ENCODE assay signal across 8 cellular contexts in the genomic region with DNA sequence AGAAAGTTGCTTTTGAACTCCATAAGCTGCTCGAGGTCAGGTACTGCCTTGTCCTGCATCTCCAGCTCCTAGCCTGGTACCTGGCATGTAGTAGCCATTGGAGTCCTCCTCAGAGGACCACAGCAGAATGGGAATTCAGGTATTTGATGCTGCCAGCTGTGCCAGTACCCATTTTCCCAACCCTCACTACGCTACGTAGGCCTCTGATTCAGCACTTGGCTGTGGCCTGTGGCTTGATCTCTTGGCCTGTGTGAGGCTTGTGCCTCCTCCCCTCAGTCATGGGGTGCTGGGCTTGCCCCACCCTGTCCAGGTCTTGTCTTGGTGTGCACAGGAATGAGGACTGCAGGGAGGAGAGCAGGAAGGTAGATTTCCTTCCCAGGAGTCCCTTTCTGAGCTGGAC. TPM values are rescaled to one million over a fixed set of nuclear protein-coding genes. Genes with fewer than 3 reads are reported as not detected.
DNase-seq lines count a peak whose midpoint lies in the region; ATAC-seq, FAIRE-seq and TF ChIP-seq lines count a peak whose summit lies in the region.

No MANE protein-coding gene starts in this region.

- no peak overlapping the region for H3K27ac ChIP-seq in psoas muscle

- POLR2A ChIA-PET in HEK293T (lab: Yijun Ruan, JAX) = no interaction called here

- no peaks in the 10 kb centered on the region for H3K9me3 ChIP-seq in psoas muscle

- ATAC-seq in GM18867 (IDR thresholded peaks at IDR 0.05; ENCODE audit: unreplicated experiment) (peak; percentile 32), HG02642 (IDR thresholded peaks at IDR 0.05; ENCODE audit: poor library complexity, unreplicated experiment) (peak; percentile 41), psoas muscle (peak; percentile 56 to 85 (median 72))

- H3K4me1 ChIP-seq in psoas muscle = peaks cover 26% of the 10 kb centered on the region

- WGBS in psoas muscle, 3 donors = 42 to 72% (median 46%) methylated on average over 3 of the region's 3 CpGs

- peaks cover 11% of the 10 kb centered on the region for H3K36me3 ChIP-seq in bronchial epithelial cell (ENCODE audit: control insufficient read depth, insufficient read depth, low read length)
- peaks cover 3 to 18% of the 10 kb centered on the region in 2 donors for H3K36me3 ChIP-seq in psoas muscle (ENCODE audit: insufficient read depth in 1 of 2, low read depth in 1 of 2)

- CTCF ChIA-PET in HEK293T (lab: Yijun Ruan, JAX) = interaction anchor here (0.6 kb wide), 1 partner anchor 196 kb away, joined by 4 read pairs; no protein-coding TSS in a partner anchor

- TF ChIP-seq CTCF in bronchial epithelial cell (IDR thresholded peaks at IDR 0.05; ENCODE audit: insufficient read depth, low read length, severe bottlenecking) (no peak), psoas muscle (IDR thresholded peaks at IDR 0.05) (no peak)

- no peak for FAIRE-seq in bronchial epithelial cell (lab: Jason Lieb, UNC)

- H3K27me3 ChIP-seq in bronchial epithelial cell (ENCODE audit: control insufficient read depth, insufficient read depth, low read length) (no peaks in the 10 kb centered on the region), psoas muscle (ENCODE audit: insufficient read depth in 3 of 3, low read length in 2 of 3) (no peaks in the 10 kb centered on the region)

- intact Hi-C loops in psoas muscle (cut with DNase I) = no loop called here

- DNase-seq in NCI-H226 (peak; percentile 68), bronchial epithelial cell (ENCODE audit: low read depth) (peak; percentile 93), psoas muscle (no peak), Ammon's horn (ENCODE audit: low spot score) (no peak), anterior cingulate cortex (lab: John Stamatoyannopoulos, UW) (no peak), HEK293T (ENCODE audit: extremely low spot score) (no peak)

- no peak overlapping the region for H3K4me3 ChIP-seq in bronchial epithelial cell (ENCODE audit: low read depth, low read length)
- no peak overlapping the region for H3K4me3 ChIP-seq in psoas muscle

TF ChIP-seq in HEK293T, 16 proteins besides CTCF, POLR2A, EP300 and RAD21:
- TF ChIP-seq ZNF384 (IDR thresholded peaks at IDR 0.05) (no peak), SUZ12 (IDR thresholded peaks at IDR 0.05) (no peak), CTBP1 (IDR thresholded peaks at IDR 0.05; ENCODE audit: borderline replicate concordance) (no peak), FOXK2 (IDR thresholded peaks at IDR 0.05) (no peak), LEF1 (IDR thresholded peaks at IDR 0.05; ENCODE audit: borderline replicate concordance) (no peak), FOXA1 (IDR thresholded peaks at IDR 0.05) (no peak), TARDBP (IDR thresholded peaks at IDR 0.05) (no peak), BHLHE40 (IDR thresholded peaks at IDR 0.05; ENCODE audit: borderline replicate concordance) (no peak), ARNT (IDR thresholded peaks at IDR 0.05) (no peak), SP1 (IDR thresholded peaks at IDR 0.05) (no peak), HDGF (IDR thresholded peaks at IDR 0.05; ENCODE audit: borderline replicate concordance) (no peak), NFRKB (IDR thresholded peaks at IDR 0.05) (no peak), FOXM1 (IDR thresholded peaks at IDR 0.05; ENCODE audit: borderline replicate concordance) (no peak), ELF4 (IDR thresholded peaks at IDR 0.05) (no peak)
- TF ChIP-seq, protein P1, sequence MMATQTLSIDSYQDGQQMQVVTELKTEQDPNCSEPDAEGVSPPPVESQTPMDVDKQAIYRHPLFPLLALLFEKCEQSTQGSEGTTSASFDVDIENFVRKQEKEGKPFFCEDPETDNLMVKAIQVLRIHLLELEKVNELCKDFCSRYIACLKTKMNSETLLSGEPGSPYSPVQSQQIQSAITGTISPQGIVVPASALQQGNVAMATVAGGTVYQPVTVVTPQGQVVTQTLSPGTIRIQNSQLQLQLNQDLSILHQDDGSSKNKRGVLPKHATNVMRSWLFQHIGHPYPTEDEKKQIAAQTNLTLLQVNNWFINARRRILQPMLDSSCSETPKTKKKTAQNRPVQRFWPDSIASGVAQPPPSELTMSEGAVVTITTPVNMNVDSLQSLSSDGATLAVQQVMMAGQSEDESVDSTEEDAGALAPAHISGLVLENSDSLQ (IDR thresholded peaks at IDR 0.05) = no peak

RNA-seq across cellular contexts. Expression of a gene that starts 11.8 kb away (rescaled TPM):
- total RNA-seq in bronchial epithelial cell (19.6 and 36.6 TPM in 2 replicates), psoas muscle (10 to 100 TPM; 12.4 to 20.4 (median 15.4) TPM)
- polyA plus RNA-seq in psoas muscle = 1 to 10 TPM; 2.3 to 8.2 (median 4.1) TPM

Comparison
In these comparisons a context has a peak if more than half of its experiments do, and no peak if none do; other contexts are left out.
1. DNase-seq: peak in NCI-H226 (single experiment) and bronchial epithelial cell (single experiment); none in psoas muscle (0 of 2), Ammon's horn (single experiment), anterior cingulate cortex (0 of 58) and HEK293T (single experiment).
2. Peak in every context shown above with its lines, with median percentiles within 50 percentile points of each other: ATAC-seq.